ENCODE assay signal across 1 cellular context in the genomic region with DNA sequence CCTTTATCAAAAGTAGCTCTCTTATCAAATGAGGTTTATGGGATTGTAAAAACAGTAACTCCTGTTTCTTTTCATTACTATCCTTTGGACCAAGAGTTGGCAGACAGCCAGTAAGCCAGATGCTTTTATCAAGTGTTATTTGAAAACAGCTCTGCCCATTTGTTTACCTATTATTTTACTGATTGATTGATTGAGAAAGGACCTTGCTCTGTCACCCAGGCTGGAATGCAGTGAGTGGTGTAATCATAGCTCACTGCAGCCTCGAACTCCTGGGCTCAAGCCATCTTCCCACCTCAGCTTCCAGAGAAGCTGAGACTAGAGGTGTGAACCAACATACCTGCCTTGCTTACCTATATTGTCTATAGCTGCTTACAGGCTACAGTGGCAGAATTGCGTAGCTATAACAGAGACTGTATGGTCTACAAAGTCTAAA.
A peak's percentile ranks its signal among the peaks of the same experiment; 100 is the strongest.
TF ChIP-seq lines count a peak whose summit lies in the region.

No MANE protein-coding gene starts in this region.

TF ChIP-seq in HepG2, 621 proteins besides CTCF, POLR2A, EP300 and RAD21 (continued from another document and continues in another):
- TF ChIP-seq SMAD3 (CRISPR knock-in tag; IDR thresholded peaks at IDR 0.05) (peak; percentile 66), POLR2AphosphoS5 (IDR thresholded peaks at IDR 0.05; ENCODE audit: low read depth, low read length) (peak; percentile 51; the same call in 1 of the 2 replicates), KLF9 (CRISPR knock-in tag; IDR thresholded peaks at IDR 0.05; ENCODE audit: low read depth) (no peak), ISL2 (CRISPR knock-in tag; IDR thresholded peaks at IDR 0.05) (peak; percentile 82), KDM6A (CRISPR knock-in tag; IDR thresholded peaks at IDR 0.05; ENCODE audit: low read depth) (peak; percentile 40; the same call in 1 of the 2 replicates), SPEN (CRISPR knock-in tag; IDR thresholded peaks at IDR 0.05; ENCODE audit: low read depth) (peak; percentile 37; the same call in 1 of the 2 replicates), SP5 (CRISPR knock-in tag; IDR thresholded peaks at IDR 0.05; ENCODE audit: borderline replicate concordance, low read depth) (peak; percentile 84), ARID4A (CRISPR knock-in tag; IDR thresholded peaks at IDR 0.05; ENCODE audit: borderline replicate concordance) (peak; percentile 54; the same call in 1 of the 2 replicates), ZNF33A (CRISPR knock-in tag; IDR thresholded peaks at IDR 0.05; ENCODE audit: borderline replicate concordance) (no peak), REPIN1 (CRISPR knock-in tag; IDR thresholded peaks at IDR 0.05; ENCODE audit: borderline replicate concordance, low read depth) (peak; percentile 57; the same call in 1 of the 2 replicates), TARDBP (CRISPR knock-in tag; IDR thresholded peaks at IDR 0.05) (peak; percentile 64; the same call in 1 of the 2 replicates), FOXP4 (CRISPR knock-in tag; IDR thresholded peaks at IDR 0.05) (peak; percentile 97), HOXA3 (CRISPR knock-in tag; IDR thresholded peaks at IDR 0.05) (peak; percentile 57; the same call in 1 of the 2 replicates), MXD4 (CRISPR knock-in tag; IDR thresholded peaks at IDR 0.05) (0 out of 2 replicates have a peak, but pooled peaks have one; percentile 42), ASH2L (IDR thresholded peaks at IDR 0.05; ENCODE audit: insufficient read length, low read depth, low read length) (peak; percentile 47), BORCS8-MEF2B (CRISPR knock-in tag; IDR thresholded peaks at IDR 0.05) (0 out of 2 replicates have a peak, but pooled peaks have one; percentile 35), TAF1 (CRISPR knock-in tag; IDR thresholded peaks at IDR 0.05) (peak; percentile 51; the same call in 1 of the 2 replicates), SMC3 (IDR thresholded peaks at IDR 0.05; ENCODE audit: low read length) (no peak), THAP11 (CRISPR knock-in tag; IDR thresholded peaks at IDR 0.05) (peak; percentile 28; the same call in 1 of the 2 replicates), JUNB (CRISPR knock-in tag; IDR thresholded peaks at IDR 0.05; ENCODE audit: borderline replicate concordance) (no peak), ZSCAN30 (CRISPR knock-in tag; IDR thresholded peaks at IDR 0.05) (no peak), MEIS1 (CRISPR knock-in tag; IDR thresholded peaks at IDR 0.05; ENCODE audit: borderline replicate concordance) (0 out of 2 replicates have a peak, but pooled peaks have one; percentile 24), ETV5 (CRISPR knock-in tag; IDR thresholded peaks at IDR 0.05; ENCODE audit: borderline replicate concordance) (peak; percentile 46; the same call in 1 of the 2 replicates), ZKSCAN8 (CRISPR knock-in tag; IDR thresholded peaks at IDR 0.05; ENCODE audit: borderline replicate concordance) (0 out of 2 replicates have a peak, but pooled peaks have one; percentile 42), ONECUT2 (CRISPR knock-in tag; IDR thresholded peaks at IDR 0.05) (peak; percentile 86), HCFC1 (IDR thresholded peaks at IDR 0.05; ENCODE audit: low read depth, low read length) (no peak), ARNTL (CRISPR knock-in tag; IDR thresholded peaks at IDR 0.05) (no peak), TCF12 (IDR thresholded peaks at IDR 0.05) (no peak), TCF12 (CRISPR knock-in tag; IDR thresholded peaks at IDR 0.05) (0 out of 2 replicates have a peak, but pooled peaks have one; percentile 62)
- TF ChIP-seq, protein P1, sequence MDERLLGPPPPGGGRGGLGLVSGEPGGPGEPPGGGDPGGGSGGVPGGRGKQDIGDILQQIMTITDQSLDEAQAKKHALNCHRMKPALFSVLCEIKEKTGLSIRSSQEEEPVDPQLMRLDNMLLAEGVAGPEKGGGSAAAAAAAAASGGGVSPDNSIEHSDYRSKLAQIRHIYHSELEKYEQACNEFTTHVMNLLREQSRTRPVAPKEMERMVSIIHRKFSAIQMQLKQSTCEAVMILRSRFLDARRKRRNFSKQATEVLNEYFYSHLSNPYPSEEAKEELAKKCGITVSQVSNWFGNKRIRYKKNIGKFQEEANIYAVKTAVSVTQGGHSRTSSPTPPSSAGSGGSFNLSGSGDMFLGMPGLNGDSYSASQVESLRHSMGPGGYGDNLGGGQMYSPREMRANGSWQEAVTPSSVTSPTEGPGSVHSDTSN (CRISPR knock-in tag; IDR thresholded peaks at IDR 0.05): 0 out of 2 replicates have a peak, but pooled peaks have one; percentile 27
- TF ChIP-seq, protein P2, sequence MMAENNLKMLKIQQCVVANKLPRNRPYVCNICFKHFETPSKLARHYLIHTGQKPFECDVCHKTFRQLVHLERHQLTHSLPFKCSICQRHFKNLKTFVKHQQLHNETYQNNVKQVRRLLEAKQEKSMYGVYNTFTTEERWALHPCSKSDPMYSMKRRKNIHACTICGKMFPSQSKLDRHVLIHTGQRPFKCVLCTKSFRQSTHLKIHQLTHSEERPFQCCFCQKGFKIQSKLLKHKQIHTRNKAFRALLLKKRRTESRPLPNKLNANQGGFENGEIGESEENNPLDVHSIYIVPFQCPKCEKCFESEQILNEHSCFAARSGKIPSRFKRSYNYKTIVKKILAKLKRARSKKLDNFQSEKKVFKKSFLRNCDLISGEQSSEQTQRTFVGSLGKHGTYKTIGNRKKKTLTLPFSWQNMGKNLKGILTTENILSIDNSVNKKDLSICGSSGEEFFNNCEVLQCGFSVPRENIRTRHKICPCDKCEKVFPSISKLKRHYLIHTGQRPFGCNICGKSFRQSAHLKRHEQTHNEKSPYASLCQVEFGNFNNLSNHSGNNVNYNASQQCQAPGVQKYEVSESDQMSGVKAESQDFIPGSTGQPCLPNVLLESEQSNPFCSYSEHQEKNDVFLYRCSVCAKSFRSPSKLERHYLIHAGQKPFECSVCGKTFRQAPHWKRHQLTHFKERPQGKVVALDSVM (CRISPR knock-in tag; IDR thresholded peaks at IDR 0.05): no peak
- TF ChIP-seq, protein P3, sequence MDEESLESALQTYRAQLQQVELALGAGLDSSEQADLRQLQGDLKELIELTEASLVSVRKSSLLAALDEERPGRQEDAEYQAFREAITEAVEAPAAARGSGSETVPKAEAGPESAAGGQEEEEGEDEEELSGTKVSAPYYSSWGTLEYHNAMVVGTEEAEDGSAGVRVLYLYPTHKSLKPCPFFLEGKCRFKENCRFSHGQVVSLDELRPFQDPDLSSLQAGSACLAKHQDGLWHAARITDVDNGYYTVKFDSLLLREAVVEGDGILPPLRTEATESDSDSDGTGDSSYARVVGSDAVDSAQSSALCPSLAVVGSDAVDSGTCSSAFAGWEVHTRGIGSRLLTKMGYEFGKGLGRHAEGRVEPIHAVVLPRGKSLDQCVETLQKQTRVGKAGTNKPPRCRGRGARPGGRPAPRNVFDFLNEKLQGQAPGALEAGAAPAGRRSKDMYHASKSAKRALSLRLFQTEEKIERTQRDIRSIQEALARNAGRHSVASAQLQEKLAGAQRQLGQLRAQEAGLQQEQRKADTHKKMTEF (CRISPR knock-in tag; IDR thresholded peaks at IDR 0.05): peak; percentile 69
- TF ChIP-seq, protein P4, sequence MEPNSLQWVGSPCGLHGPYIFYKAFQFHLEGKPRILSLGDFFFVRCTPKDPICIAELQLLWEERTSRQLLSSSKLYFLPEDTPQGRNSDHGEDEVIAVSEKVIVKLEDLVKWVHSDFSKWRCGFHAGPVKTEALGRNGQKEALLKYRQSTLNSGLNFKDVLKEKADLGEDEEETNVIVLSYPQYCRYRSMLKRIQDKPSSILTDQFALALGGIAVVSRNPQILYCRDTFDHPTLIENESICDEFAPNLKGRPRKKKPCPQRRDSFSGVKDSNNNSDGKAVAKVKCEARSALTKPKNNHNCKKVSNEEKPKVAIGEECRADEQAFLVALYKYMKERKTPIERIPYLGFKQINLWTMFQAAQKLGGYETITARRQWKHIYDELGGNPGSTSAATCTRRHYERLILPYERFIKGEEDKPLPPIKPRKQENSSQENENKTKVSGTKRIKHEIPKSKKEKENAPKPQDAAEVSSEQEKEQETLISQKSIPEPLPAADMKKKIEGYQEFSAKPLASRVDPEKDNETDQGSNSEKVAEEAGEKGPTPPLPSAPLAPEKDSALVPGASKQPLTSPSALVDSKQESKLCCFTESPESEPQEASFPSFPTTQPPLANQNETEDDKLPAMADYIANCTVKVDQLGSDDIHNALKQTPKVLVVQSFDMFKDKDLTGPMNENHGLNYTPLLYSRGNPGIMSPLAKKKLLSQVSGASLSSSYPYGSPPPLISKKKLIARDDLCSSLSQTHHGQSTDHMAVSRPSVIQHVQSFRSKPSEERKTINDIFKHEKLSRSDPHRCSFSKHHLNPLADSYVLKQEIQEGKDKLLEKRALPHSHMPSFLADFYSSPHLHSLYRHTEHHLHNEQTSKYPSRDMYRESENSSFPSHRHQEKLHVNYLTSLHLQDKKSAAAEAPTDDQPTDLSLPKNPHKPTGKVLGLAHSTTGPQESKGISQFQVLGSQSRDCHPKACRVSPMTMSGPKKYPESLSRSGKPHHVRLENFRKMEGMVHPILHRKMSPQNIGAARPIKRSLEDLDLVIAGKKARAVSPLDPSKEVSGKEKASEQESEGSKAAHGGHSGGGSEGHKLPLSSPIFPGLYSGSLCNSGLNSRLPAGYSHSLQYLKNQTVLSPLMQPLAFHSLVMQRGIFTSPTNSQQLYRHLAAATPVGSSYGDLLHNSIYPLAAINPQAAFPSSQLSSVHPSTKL (CRISPR knock-in tag; IDR thresholded peaks at IDR 0.05): peak; percentile 82
- TF ChIP-seq, protein P5, sequence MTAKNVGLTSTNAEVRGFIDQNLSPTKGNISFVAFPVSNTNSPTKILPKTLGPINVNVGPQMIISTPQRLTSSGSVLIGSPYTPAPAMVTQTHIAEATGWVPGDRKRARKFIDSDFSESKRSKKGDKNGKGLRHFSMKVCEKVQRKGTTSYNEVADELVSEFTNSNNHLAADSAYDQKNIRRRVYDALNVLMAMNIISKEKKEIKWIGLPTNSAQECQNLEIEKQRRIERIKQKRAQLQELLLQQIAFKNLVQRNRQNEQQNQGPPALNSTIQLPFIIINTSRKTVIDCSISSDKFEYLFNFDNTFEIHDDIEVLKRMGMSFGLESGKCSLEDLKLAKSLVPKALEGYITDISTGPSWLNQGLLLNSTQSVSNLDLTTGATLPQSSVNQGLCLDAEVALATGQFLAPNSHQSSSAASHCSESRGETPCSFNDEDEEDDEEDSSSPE (CRISPR knock-in tag; IDR thresholded peaks at IDR 0.05): no peak
